Comparison of ENCODE assay signal across 9 cellular contexts in the genomic region with DNA sequence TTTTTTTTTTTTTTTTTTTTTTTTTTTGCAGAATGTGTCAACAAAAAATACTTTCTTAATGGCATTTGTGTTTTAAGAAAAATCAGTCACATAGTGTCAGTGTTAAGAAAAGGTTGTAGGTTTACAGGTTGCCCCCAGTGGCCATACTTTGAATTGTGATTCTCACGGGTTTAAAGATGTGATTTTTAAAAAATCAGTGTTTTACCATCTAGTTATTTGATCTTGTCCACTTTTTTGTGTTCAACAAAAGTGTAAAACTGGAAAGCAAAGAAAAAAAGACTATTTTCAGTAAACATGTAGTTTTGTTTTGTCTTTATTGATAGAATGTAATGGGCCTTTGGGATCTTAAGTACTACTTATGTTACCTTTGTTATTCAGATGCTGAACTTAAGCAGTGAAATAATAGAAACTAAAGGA. TPM values are rescaled to one million over a fixed set of nuclear protein-coding genes. Genes with fewer than 3 reads are reported as not detected.
A peak's percentile ranks its signal among the peaks of the same experiment; 100 is the strongest.
DNase-seq lines count a peak whose midpoint lies in the region; ATAC-seq, FAIRE-seq and TF ChIP-seq lines count a peak whose summit lies in the region.
"Had no signal": no experiment of that assay in that cellular context is flagged by ENCODE, and none has a peak within 500 bp of the region (broad histone marks: within the 10 kb centered on the region; RNA-seq: fewer than 3 reads in every experiment).

No MANE protein-coding gene starts in this region.

- peak; percentile 66 for ATAC-seq in GM19351 (IDR thresholded peaks at IDR 0.05; ENCODE audit: unreplicated experiment)

- H2BK5ac ChIP-seq in trophoblast cell (ENCODE audit: low read depth, low read length, poor library complexity): no peak overlapping the region

- H3K4me1 ChIP-seq in PC-9 (replicated peaks; ENCODE audit: insufficient read depth) (no peaks in the 10 kb centered on the region), endodermal cell (ENCODE audit: control insufficient read depth, insufficient read depth, low read length) (no peaks in the 10 kb centered on the region), trophoblast cell (ENCODE audit: control insufficient read depth in 1 of 2, insufficient read depth in 2 of 2, low read length in 2 of 2) (no peaks in the 10 kb centered on the region)

- BruUV-seq in PC-9 (replicated peaks; lab: Mats Ljungman, UMichigan): no TSS peak

- no peak overlapping the region for H3K4ac ChIP-seq in trophoblast cell (ENCODE audit: low read depth, low read length)

- H3K9me3 ChIP-seq in PC-9 (ENCODE audit: insufficient read depth, low read depth) (no peaks in the 10 kb centered on the region), endodermal cell (ENCODE audit: control insufficient read depth, low read length) (peaks cover 29% of the 10 kb centered on the region), trophoblast cell (ENCODE audit: insufficient read depth, low read depth, low read length) (no peaks in the 10 kb centered on the region)

- intact Hi-C loops in PC-9 (cut with micrococcal nuclease; ENCODE audit: unreplicated experiment): no loop called here

- no peaks in the 10 kb centered on the region for H3K9me2 ChIP-seq in PC-9 (ENCODE audit: insufficient read depth)

- H2BK12ac ChIP-seq in trophoblast cell (ENCODE audit: low read length): no peak overlapping the region

- H2BK120ac ChIP-seq in trophoblast cell (ENCODE audit: insufficient read depth, low read length, poor library complexity): no peak overlapping the region

- FAIRE-seq in D721Med (lab: Jason Lieb, UNC): no peak

- no peaks in the 10 kb centered on the region for H4K20me1 ChIP-seq in PC-9 (ENCODE audit: insufficient read depth)

- no peaks in the 10 kb centered on the region for H3K4me1 Mint-ChIP-seq in endodermal cell

- TF ChIP-seq CTCF in D721Med (IDR thresholded peaks at IDR 0.05; ENCODE audit: insufficient read depth, missing control alignments): peak; percentile 31
- TF ChIP-seq CTCF in PC-9 (conservative IDR thresholded peaks at IDR 0.05): peak; percentile 57
- peak; percentile 77 for TF ChIP-seq CTCF in endodermal cell (conservative IDR thresholded peaks at IDR 0.05)
- TF ChIP-seq CTCF in GM13976 (IDR thresholded peaks at IDR 0.05; ENCODE audit: borderline replicate concordance, control extremely low read depth, extremely low read depth, insufficient read depth, missing control alignments): no peak

- H4K12ac ChIP-seq in trophoblast cell (ENCODE audit: low read depth, low read length): no peak overlapping the region

- no peaks in the 10 kb centered on the region for H3K27me3 Mint-ChIP-seq in endodermal cell (ENCODE audit: insufficient read depth)

- DNase-seq in D721Med (ENCODE audit: insufficient read length, low spot score) (no peak), PC-9 (peak in 1 of 2 experiments; percentile 6), endodermal cell (no peak), trophoblast cell (peak; percentile 24 to 70), anterior cingulate cortex (lab: John Stamatoyannopoulos, UW) (no peak), NCI-H128 (lab: John Stamatoyannopoulos, UW; ENCODE audit: unreplicated experiment) (no peak), GM13976 (ENCODE audit: low spot score) (no peak)

- peaks cover 82% of the 10 kb centered on the region for H3K36me3 Mint-ChIP-seq in endodermal cell (ENCODE audit: low read depth)

- H3K23ac ChIP-seq in trophoblast cell (ENCODE audit: low read length): no peak overlapping the region

- no peak overlapping the region for H3K14ac ChIP-seq in trophoblast cell (ENCODE audit: low read length)

- peaks cover 14% of the 10 kb centered on the region for H3K9me3 Mint-ChIP-seq in endodermal cell

- WGBS in endodermal cell (ENCODE audit: insufficient coverage in 1 of 2, insufficient read length in 1 of 2), 2 experiments: 78 to 80% methylated on average over 1 of the region's 1 CpG
- no CpG with 5 or more reads among the region's 1 CpG for WGBS in trophoblast cell (ENCODE audit: extremely low coverage, insufficient coverage, insufficient read length)

- H3K27me3 ChIP-seq in PC-9 (ENCODE audit: insufficient read depth, low read depth) (no peaks in the 10 kb centered on the region), endodermal cell (ENCODE audit: control insufficient read depth, insufficient read depth, low read length, poor library complexity, severe bottlenecking) (no peaks in the 10 kb centered on the region), trophoblast cell (ENCODE audit: insufficient read depth, low read length) (no peaks in the 10 kb centered on the region)

- H3F3A ChIP-seq in PC-9 (ENCODE audit: insufficient read depth, low read depth): no peaks in the 10 kb centered on the region

- H4K91ac ChIP-seq in trophoblast cell (ENCODE audit: low read depth, low read length): no peak overlapping the region

- no peak overlapping the region for H2AK5ac ChIP-seq in trophoblast cell (ENCODE audit: low read length)

- POLR2A ChIA-PET in PC-9 (lab: Charles Lee; ENCODE audit: unreplicated experiment): no interaction called here

- in situ Hi-C loops in GM13976 (cut with MboI; ENCODE audit: low sequenced_read_pairs, unreplicated experiment): no loop called here

- H2AFZ ChIP-seq in PC-9 (no peak overlapping the region), trophoblast cell (ENCODE audit: insufficient read depth, low read length, poor library complexity) (no peak overlapping the region)

- CTCF ChIA-PET in PC-9 (lab: Charles Lee): no interaction called here

- H3K4me2 ChIP-seq in PC-9 (no peak overlapping the region), trophoblast cell (ENCODE audit: low read length) (no peak overlapping the region)

- no peak overlapping the region for H3K27ac ChIP-seq in PC-9
- no peak overlapping the region for H3K27ac ChIP-seq in endodermal cell (ENCODE audit: low read depth, low read length)
- H3K27ac ChIP-seq in trophoblast cell (ENCODE audit: low read depth, low read length): no peak overlapping the region

- H3K18ac ChIP-seq in trophoblast cell (ENCODE audit: low read length): no peak overlapping the region

- no peak overlapping the region for H3K4me3 Mint-ChIP-seq in endodermal cell

- H3K4me3 ChIP-seq in PC-9: no peak overlapping the region
- no peak overlapping the region for H3K4me3 ChIP-seq in endodermal cell (ENCODE audit: low read length)
- no peak overlapping the region for H3K4me3 ChIP-seq in trophoblast cell (ENCODE audit: low read depth, low read length)

- H3K36me3 ChIP-seq in PC-9 (ENCODE audit: low read depth) (peaks cover 29% of the 10 kb centered on the region), endodermal cell (ENCODE audit: control insufficient read depth, insufficient read depth, low read length) (peaks cover 95% of the 10 kb centered on the region), trophoblast cell (ENCODE audit: control insufficient read depth in 1 of 2, insufficient read depth in 2 of 2, low read length in 2 of 2) (peaks cover 14 to 17% of the 10 kb centered on the region in 2 experiments)

- no peak overlapping the region for H4K8ac ChIP-seq in trophoblast cell (ENCODE audit: low read depth, low read length)

- H3K9ac ChIP-seq in endodermal cell (ENCODE audit: extremely low read depth, low read length, poor library complexity, severe bottlenecking): no peak overlapping the region
- no peak overlapping the region for H3K9ac ChIP-seq in trophoblast cell (ENCODE audit: low read length)

- H3K79me2 ChIP-seq in PC-9 (ENCODE audit: low read depth): no peaks in the 10 kb centered on the region
- no peaks in the 10 kb centered on the region for H3K79me2 ChIP-seq in trophoblast cell (ENCODE audit: control insufficient read depth, insufficient read depth, low read length, poor library complexity)

- H3K79me1 ChIP-seq in trophoblast cell (ENCODE audit: low read length): no peaks in the 10 kb centered on the region

- H3K27ac Mint-ChIP-seq in endodermal cell: no peak overlapping the region

RNA-seq across cellular contexts. Expression of gene SUV39H2, which starts 25.7 kb away (rescaled TPM):
- total RNA-seq in PC-9 (2021) (13.4 and 20.9 TPM in 2 replicates), endodermal cell (10 to 100 TPM; 35.4 to 37.6 TPM)
- 45.4 TPM for polyA plus RNA-seq in endodermal cell (2013, experiment 1 of 2)
- polyA plus RNA-seq in endodermal cell (2013, experiment 2 of 2): 50.7 TPM
- 23.7 and 26.0 TPM in 2 replicates for polyA plus RNA-seq in trophoblast cell (2013)

RNA-seq across cellular contexts. Expression of gene DCLRE1C, which starts 49.6 kb away (rescaled TPM):
- total RNA-seq in PC-9 (2021) (14.0 and 15.6 TPM in 2 replicates), endodermal cell (1 to 10 TPM; 5.2 to 10.0 TPM)
- 6.9 TPM for polyA plus RNA-seq in endodermal cell (2013, experiment 1 of 2)
- 7.8 TPM for polyA plus RNA-seq in endodermal cell (2013, experiment 2 of 2)
- 4.7 and 5.1 TPM in 2 replicates for polyA plus RNA-seq in trophoblast cell (2013)

RNA-seq across cellular contexts. Expression of gene MEIG1, which starts 54.9 kb away (rescaled TPM):
- total RNA-seq in PC-9 (2021) (1.8 and 4.1 TPM in 2 replicates), endodermal cell (under 1 TPM in 1 of 2 donors, not detected in 1; 0.46 TPM)
- 1.4 TPM for polyA plus RNA-seq in endodermal cell (2013, experiment 1 of 2)
- polyA plus RNA-seq in endodermal cell (2013, experiment 2 of 2): 0.70 TPM
- polyA plus RNA-seq in trophoblast cell (2013): 0.18 and 0.28 TPM in 2 replicates
- total RNA-seq: T-helper 1 cell treated with Interleukin-12 subunit alpha and Interleukin-12 subunit beta and Interleukin-4 antibody, amounts not matched to agents 30 ng/mL and 1 ng/mL, for 36 hours had no signal

Comparison
In these comparisons a context has a peak if more than half of its experiments do, and no peak if none do; other contexts are left out.
1. DNase-seq: peak in trophoblast cell (2 of 2); none in D721Med (single experiment), endodermal cell (single experiment), anterior cingulate cortex (0 of 58), NCI-H128 (single experiment) and GM13976 (single experiment).